ENCODE assay signal across 4 cellular contexts in the genomic region with DNA sequence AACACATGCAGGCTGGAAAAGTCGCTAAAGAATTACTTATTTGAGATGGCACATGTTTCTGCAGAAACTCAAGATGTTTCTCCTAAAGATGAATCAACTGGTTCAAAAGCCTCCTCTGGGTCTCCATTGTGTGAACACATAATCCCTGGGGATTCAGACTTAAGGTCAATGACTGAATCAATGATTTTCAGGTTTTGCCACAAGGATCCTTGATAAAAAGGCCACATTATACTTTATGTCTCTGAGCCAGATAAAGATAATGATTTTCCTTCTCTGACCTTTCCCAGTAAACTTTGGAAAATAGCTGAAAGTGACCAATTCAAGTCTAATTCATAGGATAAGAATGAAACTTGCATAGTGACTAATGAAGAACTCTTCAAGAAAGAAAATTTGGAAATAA. TPM values are rescaled to one million over a fixed set of nuclear protein-coding genes. Genes with fewer than 3 reads are reported as not detected.
"Had no signal": no experiment of that assay in that cellular context is flagged by ENCODE, and none has a peak within 500 bp of the region (broad histone marks: within the 10 kb centered on the region; RNA-seq: fewer than 3 reads in every experiment).

No MANE protein-coding gene starts in this region.

- ATAC-seq: GM12878 had no signal

- DNase-seq: GDM1, GF-D8 had no signal

- H3K4me3 ChIP-seq: GM12878 had no signal

RNA-seq across cellular contexts. Expression of a gene that starts 2.3 kb away (rescaled TPM):
- total RNA-seq: G401, GM12878 had no signal
